In the genomic region with DNA sequence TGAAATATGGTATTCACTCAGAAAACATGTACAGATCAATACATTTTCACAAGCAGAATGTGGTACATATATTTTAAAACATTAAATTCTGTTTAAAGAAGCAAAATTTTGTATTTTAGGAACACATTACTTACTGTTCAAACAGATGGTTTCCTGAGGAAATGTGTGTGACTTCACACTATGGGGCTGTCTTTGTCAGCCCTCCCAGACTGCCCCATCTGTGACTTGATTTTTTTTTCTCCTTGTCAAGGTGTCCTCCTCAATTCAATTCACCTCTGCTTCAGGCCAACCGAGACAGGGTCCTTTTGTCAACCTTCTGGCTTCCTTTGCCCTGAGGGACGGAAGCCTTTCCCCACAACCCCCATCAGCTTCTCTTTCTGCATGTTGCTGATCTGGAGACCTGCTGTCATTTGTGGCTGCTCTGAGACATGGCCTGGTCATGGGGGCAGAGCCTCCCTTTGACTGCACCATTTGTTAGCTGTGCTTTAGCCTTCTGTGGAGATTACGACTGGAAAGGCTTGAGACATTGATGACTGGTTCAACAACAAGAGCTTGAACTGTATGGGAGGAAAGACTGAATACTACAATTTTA, we compare ENCODE assay signal across 3 cellular contexts.
TF ChIP-seq lines count a peak whose summit lies in the region.

No MANE protein-coding gene starts in this region.

TF ChIP-seq in HCT116, 20 proteins besides CTCF, POLR2A, EP300 and RAD21:
- TF ChIP-seq FOSL1 (IDR thresholded peaks at IDR 0.05; ENCODE audit: low read depth) (no peak), ZNF274 (IDR thresholded peaks at IDR 0.05; ENCODE audit: low read depth, low read length) (no peak), TCF7L2 (IDR thresholded peaks at IDR 0.05; ENCODE audit: borderline replicate concordance, extremely low read depth, insufficient read depth, insufficient read length) (no peak), SP1 (IDR thresholded peaks at IDR 0.05; ENCODE audit: low read depth) (no peak), SRF (IDR thresholded peaks at IDR 0.05; ENCODE audit: low read depth) (no peak), CEBPB (IDR thresholded peaks at IDR 0.05; ENCODE audit: low read depth) (no peak), SIN3A (IDR thresholded peaks at IDR 0.05; ENCODE audit: low read depth) (no peak), YY1 (IDR thresholded peaks at IDR 0.05; ENCODE audit: extremely low read depth, insufficient replicate concordance, low read depth, low read length) (no peak), POLR2AphosphoS5 (IDR thresholded peaks at IDR 0.05; ENCODE audit: low read depth, low read length) (no peak)
- TF ChIP-seq, protein P1, sequence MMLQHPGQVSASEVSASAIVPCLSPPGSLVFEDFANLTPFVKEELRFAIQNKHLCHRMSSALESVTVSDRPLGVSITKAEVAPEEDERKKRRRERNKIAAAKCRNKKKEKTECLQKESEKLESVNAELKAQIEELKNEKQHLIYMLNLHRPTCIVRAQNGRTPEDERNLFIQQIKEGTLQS (IDR thresholded peaks at IDR 0.05) = no peak
- TF ChIP-seq, protein P2, sequence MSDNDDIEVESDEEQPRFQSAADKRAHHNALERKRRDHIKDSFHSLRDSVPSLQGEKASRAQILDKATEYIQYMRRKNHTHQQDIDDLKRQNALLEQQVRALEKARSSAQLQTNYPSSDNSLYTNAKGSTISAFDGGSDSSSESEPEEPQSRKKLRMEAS (IDR thresholded peaks at IDR 0.05) = no peak

TF ChIP-seq in WTC11, 78 proteins besides CTCF, POLR2A, EP300 and RAD21:
- no peak for TF ChIP-seq CREB1 (CRISPR knock-in tag; IDR thresholded peaks at IDR 0.05)
- TF ChIP-seq, protein P1 (CRISPR knock-in tag; conservative IDR thresholded peaks at IDR 0.05) = no peak
- TF ChIP-seq, protein P3, sequence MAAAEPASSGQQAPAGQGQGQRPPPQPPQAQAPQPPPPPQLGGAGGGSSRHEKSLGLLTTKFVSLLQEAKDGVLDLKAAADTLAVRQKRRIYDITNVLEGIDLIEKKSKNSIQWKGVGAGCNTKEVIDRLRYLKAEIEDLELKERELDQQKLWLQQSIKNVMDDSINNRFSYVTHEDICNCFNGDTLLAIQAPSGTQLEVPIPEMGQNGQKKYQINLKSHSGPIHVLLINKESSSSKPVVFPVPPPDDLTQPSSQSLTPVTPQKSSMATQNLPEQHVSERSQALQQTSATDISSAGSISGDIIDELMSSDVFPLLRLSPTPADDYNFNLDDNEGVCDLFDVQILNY (CRISPR knock-in tag; IDR thresholded peaks at IDR 0.05) = no peak
- no peak for TF ChIP-seq SOX15 (CRISPR knock-in tag; IDR thresholded peaks at IDR 0.05)
- TF ChIP-seq SP1 (CRISPR knock-in tag; conservative IDR thresholded peaks at IDR 0.05) = no peak
- TF ChIP-seq JUN (CRISPR knock-in tag; IDR thresholded peaks at IDR 0.05) = no peak
- TF ChIP-seq PRRX2 (CRISPR knock-in tag; IDR thresholded peaks at IDR 0.05) = no peak
- no peak for TF ChIP-seq FOXP1 (CRISPR knock-in tag; IDR thresholded peaks at IDR 0.05; ENCODE audit: borderline replicate concordance)
- TF ChIP-seq TCF7 (CRISPR knock-in tag; IDR thresholded peaks at IDR 0.05; ENCODE audit: low read depth) = no peak
- no peak for TF ChIP-seq ATF1 (CRISPR knock-in tag; IDR thresholded peaks at IDR 0.05)
- TF ChIP-seq JAZF1 (CRISPR knock-in tag; IDR thresholded peaks at IDR 0.05) = no peak
- TF ChIP-seq SMAD4 (CRISPR knock-in tag; IDR thresholded peaks at IDR 0.05) = no peak
- no peak for TF ChIP-seq NR3C1 (CRISPR knock-in tag; conservative IDR thresholded peaks at IDR 0.05; ENCODE audit: low read depth)
- TF ChIP-seq, protein P4, sequence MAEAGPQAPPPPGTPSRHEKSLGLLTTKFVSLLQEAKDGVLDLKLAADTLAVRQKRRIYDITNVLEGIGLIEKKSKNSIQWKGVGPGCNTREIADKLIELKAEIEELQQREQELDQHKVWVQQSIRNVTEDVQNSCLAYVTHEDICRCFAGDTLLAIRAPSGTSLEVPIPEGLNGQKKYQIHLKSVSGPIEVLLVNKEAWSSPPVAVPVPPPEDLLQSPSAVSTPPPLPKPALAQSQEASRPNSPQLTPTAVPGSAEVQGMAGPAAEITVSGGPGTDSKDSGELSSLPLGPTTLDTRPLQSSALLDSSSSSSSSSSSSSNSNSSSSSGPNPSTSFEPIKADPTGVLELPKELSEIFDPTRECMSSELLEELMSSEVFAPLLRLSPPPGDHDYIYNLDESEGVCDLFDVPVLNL (CRISPR knock-in tag; IDR thresholded peaks at IDR 0.05; ENCODE audit: borderline replicate concordance, low read depth) = no peak
- TF ChIP-seq, protein P5, sequence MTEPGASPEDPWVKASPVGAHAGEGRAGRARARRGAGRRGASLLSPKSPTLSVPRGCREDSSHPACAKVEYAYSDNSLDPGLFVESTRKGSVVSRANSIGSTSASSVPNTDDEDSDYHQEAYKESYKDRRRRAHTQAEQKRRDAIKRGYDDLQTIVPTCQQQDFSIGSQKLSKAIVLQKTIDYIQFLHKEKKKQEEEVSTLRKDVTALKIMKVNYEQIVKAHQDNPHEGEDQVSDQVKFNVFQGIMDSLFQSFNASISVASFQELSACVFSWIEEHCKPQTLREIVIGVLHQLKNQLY (CRISPR knock-in tag; IDR thresholded peaks at IDR 0.05) = no peak
- TF ChIP-seq ETV6 (CRISPR knock-in tag; IDR thresholded peaks at IDR 0.05) = no peak
- no peak for TF ChIP-seq FOXJ3 (CRISPR knock-in tag; IDR thresholded peaks at IDR 0.05; ENCODE audit: borderline replicate concordance)

TF ChIP-seq in HepG2, 621 proteins besides CTCF, POLR2A, EP300 and RAD21:
- TF ChIP-seq ZNF253 (CRISPR knock-in tag; IDR thresholded peaks at IDR 0.05; ENCODE audit: borderline replicate concordance) (no peak), ZSCAN25 (CRISPR knock-in tag; IDR thresholded peaks at IDR 0.05) (no peak), HOXA3 (CRISPR knock-in tag; IDR thresholded peaks at IDR 0.05) (no peak), NR2F1 (CRISPR knock-in tag; IDR thresholded peaks at IDR 0.05) (no peak), HNF4A (CRISPR knock-in tag; IDR thresholded peaks at IDR 0.05) (no peak), ZNF703 (CRISPR knock-in tag; IDR thresholded peaks at IDR 0.05; ENCODE audit: borderline replicate concordance) (no peak), FOXC1 (CRISPR knock-in tag; IDR thresholded peaks at IDR 0.05; ENCODE audit: borderline replicate concordance) (no peak), ZNF160 (CRISPR knock-in tag; IDR thresholded peaks at IDR 0.05) (no peak), KDM5A (IDR thresholded peaks at IDR 0.05; ENCODE audit: borderline replicate concordance, low read length) (no peak)
- TF ChIP-seq, protein P6, sequence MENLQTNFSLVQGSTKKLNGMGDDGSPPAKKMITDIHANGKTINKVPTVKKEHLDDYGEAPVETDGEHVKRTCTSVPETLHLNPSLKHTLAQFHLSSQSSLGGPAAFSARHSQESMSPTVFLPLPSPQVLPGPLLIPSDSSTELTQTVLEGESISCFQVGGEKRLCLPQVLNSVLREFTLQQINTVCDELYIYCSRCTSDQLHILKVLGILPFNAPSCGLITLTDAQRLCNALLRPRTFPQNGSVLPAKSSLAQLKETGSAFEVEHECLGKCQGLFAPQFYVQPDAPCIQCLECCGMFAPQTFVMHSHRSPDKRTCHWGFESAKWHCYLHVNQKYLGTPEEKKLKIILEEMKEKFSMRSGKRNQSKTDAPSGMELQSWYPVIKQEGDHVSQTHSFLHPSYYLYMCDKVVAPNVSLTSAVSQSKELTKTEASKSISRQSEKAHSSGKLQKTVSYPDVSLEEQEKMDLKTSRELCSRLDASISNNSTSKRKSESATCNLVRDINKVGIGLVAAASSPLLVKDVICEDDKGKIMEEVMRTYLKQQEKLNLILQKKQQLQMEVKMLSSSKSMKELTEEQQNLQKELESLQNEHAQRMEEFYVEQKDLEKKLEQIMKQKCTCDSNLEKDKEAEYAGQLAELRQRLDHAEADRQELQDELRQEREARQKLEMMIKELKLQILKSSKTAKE (CRISPR knock-in tag; IDR thresholded peaks at IDR 0.05; ENCODE audit: borderline replicate concordance) = no peak
- TF ChIP-seq, protein P7, sequence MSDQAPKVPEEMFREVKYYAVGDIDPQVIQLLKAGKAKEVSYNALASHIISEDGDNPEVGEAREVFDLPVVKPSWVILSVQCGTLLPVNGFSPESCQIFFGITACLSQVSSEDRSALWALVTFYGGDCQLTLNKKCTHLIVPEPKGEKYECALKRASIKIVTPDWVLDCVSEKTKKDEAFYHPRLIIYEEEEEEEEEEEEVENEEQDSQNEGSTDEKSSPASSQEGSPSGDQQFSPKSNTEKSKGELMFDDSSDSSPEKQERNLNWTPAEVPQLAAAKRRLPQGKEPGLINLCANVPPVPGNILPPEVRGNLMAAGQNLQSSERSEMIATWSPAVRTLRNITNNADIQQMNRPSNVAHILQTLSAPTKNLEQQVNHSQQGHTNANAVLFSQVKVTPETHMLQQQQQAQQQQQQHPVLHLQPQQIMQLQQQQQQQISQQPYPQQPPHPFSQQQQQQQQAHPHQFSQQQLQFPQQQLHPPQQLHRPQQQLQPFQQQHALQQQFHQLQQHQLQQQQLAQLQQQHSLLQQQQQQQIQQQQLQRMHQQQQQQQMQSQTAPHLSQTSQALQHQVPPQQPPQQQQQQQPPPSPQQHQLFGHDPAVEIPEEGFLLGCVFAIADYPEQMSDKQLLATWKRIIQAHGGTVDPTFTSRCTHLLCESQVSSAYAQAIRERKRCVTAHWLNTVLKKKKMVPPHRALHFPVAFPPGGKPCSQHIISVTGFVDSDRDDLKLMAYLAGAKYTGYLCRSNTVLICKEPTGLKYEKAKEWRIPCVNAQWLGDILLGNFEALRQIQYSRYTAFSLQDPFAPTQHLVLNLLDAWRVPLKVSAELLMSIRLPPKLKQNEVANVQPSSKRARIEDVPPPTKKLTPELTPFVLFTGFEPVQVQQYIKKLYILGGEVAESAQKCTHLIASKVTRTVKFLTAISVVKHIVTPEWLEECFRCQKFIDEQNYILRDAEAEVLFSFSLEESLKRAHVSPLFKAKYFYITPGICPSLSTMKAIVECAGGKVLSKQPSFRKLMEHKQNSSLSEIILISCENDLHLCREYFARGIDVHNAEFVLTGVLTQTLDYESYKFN (CRISPR knock-in tag; conservative IDR thresholded peaks at IDR 0.05) = no peak
- TF ChIP-seq, protein P8, sequence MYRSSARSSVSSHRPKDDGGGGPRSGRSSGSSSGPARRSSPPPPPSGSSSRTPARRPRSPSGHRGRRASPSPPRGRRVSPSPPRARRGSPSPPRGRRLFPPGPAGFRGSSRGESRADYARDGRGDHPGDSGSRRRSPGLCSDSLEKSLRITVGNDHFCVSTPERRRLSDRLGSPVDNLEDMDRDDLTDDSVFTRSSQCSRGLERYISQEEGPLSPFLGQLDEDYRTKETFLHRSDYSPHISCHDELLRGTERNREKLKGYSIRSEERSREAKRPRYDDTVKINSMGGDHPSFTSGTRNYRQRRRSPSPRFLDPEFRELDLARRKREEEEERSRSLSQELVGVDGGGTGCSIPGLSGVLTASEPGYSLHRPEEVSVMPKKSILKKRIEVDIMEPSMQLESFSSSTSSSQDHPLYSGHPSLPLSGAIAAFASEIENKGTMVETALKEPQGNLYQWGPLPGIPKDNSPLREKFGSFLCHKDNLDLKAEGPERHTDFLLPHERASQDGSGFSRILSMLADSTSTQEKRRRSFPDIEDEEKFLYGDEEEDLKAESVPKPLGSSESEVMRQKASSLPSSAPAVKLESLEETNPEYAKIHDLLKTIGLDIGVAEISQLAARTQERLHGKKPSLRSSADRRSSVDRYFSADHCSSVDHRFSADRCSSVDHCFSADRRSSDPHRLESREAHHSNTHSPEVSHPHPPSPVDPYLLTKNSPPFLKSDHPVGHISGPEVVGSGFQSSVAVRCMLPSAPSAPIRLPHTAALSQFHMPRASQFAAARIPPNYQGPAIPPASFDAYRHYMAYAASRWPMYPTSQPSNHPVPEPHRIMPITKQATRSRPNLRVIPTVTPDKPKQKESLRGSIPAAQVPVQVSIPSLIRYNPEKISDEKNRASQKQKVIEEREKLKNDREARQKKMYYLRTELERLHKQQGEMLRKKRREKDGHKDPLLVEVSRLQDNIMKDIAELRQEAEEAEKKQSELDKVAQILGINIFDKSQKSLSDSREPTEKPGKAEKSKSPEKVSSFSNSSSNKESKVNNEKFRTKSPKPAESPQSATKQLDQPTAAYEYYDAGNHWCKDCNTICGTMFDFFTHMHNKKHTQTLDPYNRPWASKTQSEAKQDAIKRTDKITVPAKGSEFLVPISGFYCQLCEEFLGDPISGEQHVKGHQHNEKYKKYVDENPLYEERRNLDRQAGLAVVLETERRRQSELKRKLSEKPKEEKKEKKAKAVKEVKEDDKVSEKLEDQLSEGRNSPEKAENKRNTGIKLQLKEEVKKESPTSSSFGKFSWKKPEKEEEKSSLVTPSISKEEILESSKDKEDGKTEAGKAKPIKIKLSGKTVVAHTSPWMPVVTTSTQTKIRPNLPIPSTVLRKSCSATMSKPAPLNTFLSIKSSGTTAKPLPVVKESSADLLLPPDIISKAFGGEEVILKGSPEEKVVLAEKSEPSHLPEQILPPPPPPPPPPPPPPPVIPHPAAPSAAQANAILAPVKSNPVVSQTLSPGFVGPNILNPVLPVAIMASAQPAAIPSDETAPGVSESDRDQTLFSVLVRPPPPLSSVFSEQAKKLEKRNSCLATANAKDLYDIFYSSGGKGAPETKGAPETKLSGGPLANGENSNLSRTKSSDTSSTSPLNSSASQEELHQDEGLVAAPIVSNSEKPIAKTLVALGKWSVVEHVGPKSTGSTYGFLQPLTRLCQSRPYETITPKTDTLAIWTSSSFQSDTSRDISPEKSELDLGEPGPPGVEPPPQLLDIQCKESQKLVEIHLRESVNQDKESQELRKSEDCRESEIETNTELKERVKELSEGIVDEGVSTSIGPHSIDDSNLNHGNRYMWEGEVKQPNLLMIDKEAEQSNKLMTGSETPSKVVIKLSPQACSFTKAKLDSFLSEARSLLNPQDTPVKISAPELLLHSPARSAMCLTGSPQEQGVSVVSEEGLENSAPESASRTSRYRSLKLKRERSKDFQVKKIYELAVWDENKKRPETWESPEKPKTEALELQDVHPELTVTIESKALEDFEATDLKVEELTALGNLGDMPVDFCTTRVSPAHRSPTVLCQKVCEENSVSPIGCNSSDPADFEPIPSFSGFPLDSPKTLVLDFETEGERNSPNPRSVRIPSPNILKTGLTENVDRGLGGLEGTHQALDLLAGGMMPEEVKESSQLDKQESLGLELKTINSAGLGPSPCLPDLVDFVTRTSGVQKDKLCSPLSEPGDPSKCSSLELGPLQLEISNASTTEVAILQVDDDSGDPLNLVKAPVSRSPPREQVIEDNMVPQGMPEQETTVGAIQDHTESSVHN (CRISPR knock-in tag; IDR thresholded peaks at IDR 0.05) = no peak
- TF ChIP-seq, protein P3 (CRISPR knock-in tag; conservative IDR thresholded peaks at IDR 0.05) = no peak
